In the genomic region with DNA sequence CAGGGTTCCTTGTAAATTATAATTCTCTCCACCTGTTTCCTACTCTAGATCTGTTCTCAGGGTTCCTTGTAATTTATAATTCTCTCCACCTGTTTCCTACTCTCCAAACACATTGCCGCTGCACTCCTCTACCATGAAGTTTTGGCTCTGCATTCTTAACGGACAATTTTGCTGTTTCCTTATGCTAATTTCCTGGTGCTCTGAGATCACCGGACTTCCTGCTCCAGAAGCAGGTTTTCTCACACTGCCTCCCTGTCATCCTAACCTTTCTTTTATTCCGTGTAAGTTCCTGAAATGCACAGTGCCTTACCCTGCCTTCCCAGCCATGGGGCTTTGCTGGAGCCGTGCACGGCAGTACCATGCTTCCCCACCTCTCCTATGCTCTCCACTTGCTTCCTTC, we compare ENCODE assay signal across 1 cellular context.
TF ChIP-seq lines count a peak whose summit lies in the region.

No MANE protein-coding gene starts in this region.

TF ChIP-seq in endothelial cell of umbilical vein, 7 proteins besides CTCF, POLR2A, EP300 and RAD21 (continued from another document):
- TF ChIP-seq MYC (IDR thresholded peaks at IDR 0.05; ENCODE audit: low read depth, low read length) = no peak
- TF ChIP-seq EZH2 (IDR thresholded peaks at IDR 0.05; ENCODE audit: borderline replicate concordance, low read depth, low read length, severe bottlenecking) = no peak
- no peak for TF ChIP-seq POLR2AphosphoS5 (IDR thresholded peaks at IDR 0.05; ENCODE audit: insufficient read depth, low read depth, low read length)
- no peak for TF ChIP-seq JUN (IDR thresholded peaks at IDR 0.05; ENCODE audit: borderline replicate concordance, insufficient read depth, insufficient read length, low read depth)
